In the genomic region with DNA sequence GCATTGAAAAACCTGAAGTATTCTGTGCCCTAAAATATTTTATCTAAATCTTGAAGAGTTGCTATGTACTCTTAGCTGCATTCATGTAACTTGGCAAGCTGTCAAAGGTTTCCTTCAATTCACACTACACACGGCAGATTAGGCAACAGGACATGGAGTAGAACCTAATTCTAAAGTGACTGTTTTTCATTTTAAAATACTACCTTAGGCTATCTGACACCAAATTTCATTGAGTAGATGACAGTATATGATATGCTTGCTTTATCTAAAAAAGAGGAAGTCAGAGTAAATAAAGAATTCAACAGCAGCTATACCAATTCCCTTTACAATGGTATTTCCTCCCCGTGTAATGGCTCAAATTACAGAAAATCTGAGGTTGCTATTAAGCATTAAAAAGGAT, we compare ENCODE assay signal across 2 cellular contexts.
TF ChIP-seq lines count a peak whose summit lies in the region.

No MANE protein-coding gene starts in this region.

TF ChIP-seq in A549, 52 proteins besides CTCF, POLR2A, EP300 and RAD21 (continued from another document):
- no peak for TF ChIP-seq CHD4 (IDR thresholded peaks at IDR 0.05; ENCODE audit: borderline replicate concordance)
- TF ChIP-seq, protein P1, sequence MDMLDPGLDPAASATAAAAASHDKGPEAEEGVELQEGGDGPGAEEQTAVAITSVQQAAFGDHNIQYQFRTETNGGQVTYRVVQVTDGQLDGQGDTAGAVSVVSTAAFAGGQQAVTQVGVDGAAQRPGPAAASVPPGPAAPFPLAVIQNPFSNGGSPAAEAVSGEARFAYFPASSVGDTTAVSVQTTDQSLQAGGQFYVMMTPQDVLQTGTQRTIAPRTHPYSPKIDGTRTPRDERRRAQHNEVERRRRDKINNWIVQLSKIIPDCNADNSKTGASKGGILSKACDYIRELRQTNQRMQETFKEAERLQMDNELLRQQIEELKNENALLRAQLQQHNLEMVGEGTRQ (IDR thresholded peaks at IDR 0.05), result no peak
- no peak for TF ChIP-seq HEYL (CRISPR knock-in tag; IDR thresholded peaks at IDR 0.05)
- peak in 1 of 2 experiments; percentile 74; a peak in 2 of 4 replicates for TF ChIP-seq CEBPB (IDR thresholded peaks at IDR 0.05)
- TF ChIP-seq, protein P2, sequence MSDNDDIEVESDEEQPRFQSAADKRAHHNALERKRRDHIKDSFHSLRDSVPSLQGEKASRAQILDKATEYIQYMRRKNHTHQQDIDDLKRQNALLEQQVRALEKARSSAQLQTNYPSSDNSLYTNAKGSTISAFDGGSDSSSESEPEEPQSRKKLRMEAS (IDR thresholded peaks at IDR 0.05), result no peak
- no peak for TF ChIP-seq FOSL2 (IDR thresholded peaks at IDR 0.05)
- 0 out of 2 replicates have a peak, but pooled peaks have one; percentile 6 for TF ChIP-seq FOSL2 (CRISPR knock-in tag; IDR thresholded peaks at IDR 0.05)
TF ChIP-seq in A549: peak in this region for 2.

TF ChIP-seq in IMR-90, 13 proteins besides CTCF, POLR2A, EP300 and RAD21 (continued from another document):
- TF ChIP-seq MAFK (IDR thresholded peaks at IDR 0.05; ENCODE audit: low read depth, low read length), result no peak
